Comparison of ENCODE assay signal across 31 cellular contexts in genomic region chr11:61913699-61914395, GRCh38. TPM values are rescaled to one million over a fixed set of nuclear protein-coding genes. Genes with fewer than 3 reads are reported as not detected.
A peak's percentile ranks its signal among the peaks of the same experiment; 100 is the strongest.
DNase-seq lines count a peak whose midpoint lies in the region; ATAC-seq, FAIRE-seq and TF ChIP-seq lines count a peak whose summit lies in the region.
"Had no signal": no experiment of that assay in that cellular context is flagged by ENCODE, and none has a peak within 500 bp of the region (broad histone marks: within the 10 kb centered on the region; RNA-seq: fewer than 3 reads in every experiment).

No MANE protein-coding gene starts in this region.

- no peaks in the 10 kb centered on the region for H3K36me3 ChIP-seq in colonic mucosa
- H3K36me3 ChIP-seq: BLaER1, heart right ventricle, tibial nerve had no signal

- H3K9ac ChIP-seq in colonic mucosa (ENCODE audit: low read depth in 2 of 2, low read length in 2 of 2), result no peak overlapping the region
- H3K9ac ChIP-seq: BLaER1, GM23248 had no signal

- ATAC-seq in omental fat pad (ENCODE audit: low FRiP score) (no peak), HG03460 (IDR thresholded peaks at IDR 0.05; ENCODE audit: unreplicated experiment) (no peak), GM21723 (IDR thresholded peaks at IDR 0.05; ENCODE audit: unreplicated experiment) (no peak)
- ATAC-seq: activated T-cell treated with anti-CD3 and anti-CD28 coated beads, Interleukin-2, amount 50 U/mL, for 72 hours; esophagus mucosa; heart right ventricle had no signal

- no peak overlapping the region for H3K27ac ChIP-seq in colonic mucosa
- H3K27ac ChIP-seq: BLaER1, GM23248, PC-9, VCaP had no signal

- H3K27me3 ChIP-seq in colonic mucosa, result peaks cover 17% of the 10 kb centered on the region
- H3K27me3 ChIP-seq: tibial nerve had no signal

- DNase-seq in 8988T, result peak; percentile 21
- DNase-seq in ELF-1 (ENCODE audit: low read depth, low spot score), result peak; percentile 2
- DNase-seq in colonic mucosa, result peak; percentile 13
- DNase-seq in omental fat pad (ENCODE audit: low spot score), result peak; percentile 20
- DNase-seq in GM12892 (ENCODE audit: insufficient read length), result no peak
- DNase-seq: activated CD4-positive, alpha-beta T cell treated with anti-CD3 and anti-CD28 coated beads, Interleukin-2, amount 50 U/mL, for 1 hour; activated naive CD4-positive, alpha-beta T cell treated with anti-CD3 and anti-CD28 coated beads, Interleukin-2, amount 50 U/mL, for 16 hours; activated T-cell treated with anti-CD3 and anti-CD28 coated beads, Interleukin-2, amount 50 U/mL, for 72 hours; amygdala; cortex of kidney; foreskin fibroblast; GM23248; kidney glomerular epithelial cell; NCI-H1105; NCI-H1930; NCI-H524 treated with DMSO at 0.1 percent for 48 hours; NK-92 treated with Interleukin-12 subunit alpha and Interleukin-12 subunit beta, amount 100 ng/mL, for 24 hours; occipital lobe; PC-9; retina; SHP77; stimulated activated CD4-positive, alpha-beta T cell treated with anti-CD3 and anti-CD28 coated beads, Interleukin-2, amount 100 ng/mL, for 24 hours had no signal

- no peak for TF ChIP-seq CTCF in colonic mucosa (IDR thresholded peaks at IDR 0.05)
- TF ChIP-seq CTCF in omental fat pad (IDR thresholded peaks at IDR 0.05), result no peak

- no peaks in the 10 kb centered on the region for H3K4me1 ChIP-seq in colonic mucosa

- no peaks in the 10 kb centered on the region for H3K9me3 ChIP-seq in colonic mucosa
- H3K9me3 ChIP-seq: BLaER1, heart right ventricle, tibial nerve had no signal

- TF ChIP-seq POLR2A in GM12892 (IDR thresholded peaks at IDR 0.05; ENCODE audit: low read depth, low read length), result no peak

- intact Hi-C loops in colonic mucosa (cut with DNase I), result no loop called here

- no peak overlapping the region for H3K4me3 ChIP-seq in colonic mucosa
- H3K4me3 ChIP-seq: BLaER1, GM23248, heart right ventricle, PC-9, smooth muscle cell had no signal

- no peak for FAIRE-seq in GM12892 (lab: Jason Lieb, UNC)
- FAIRE-seq: bronchial epithelial cell had no signal

RNA-seq across cellular contexts. Expression of gene RAB3IL1, which starts 3.5 kb away (rescaled TPM):
- total RNA-seq in colonic mucosa (1 to 10 TPM; 3.7 to 5.9 TPM), omental fat pad (10 to 100 TPM; 18.5 to 37.8 (median 25.4) TPM)
- polyA plus RNA-seq in GM12892 (2012; ENCODE audit: missing spikeins), result not detected

RNA-seq across cellular contexts. Expression of gene FADS3, which starts 22.5 kb away (rescaled TPM):
- total RNA-seq in colonic mucosa (10 to 100 TPM; 10.4 to 13.3 TPM), omental fat pad (100 to 1,000 TPM; 111 to 285 (median 246) TPM)
- polyA plus RNA-seq in GM12892 (2012; ENCODE audit: missing spikeins), result 3.9 TPM

RNA-seq across cellular contexts. Expression of gene BEST1, which starts 36.3 kb away (rescaled TPM):
- total RNA-seq in colonic mucosa (under 1 TPM; 0.58 to 0.77 TPM), omental fat pad (10 to 100 TPM in 3 of 4 donors, 1 to 10 TPM in 1; 5.8 to 17.0 (median 12.0) TPM)
- polyA plus RNA-seq in GM12892 (2012; ENCODE audit: missing spikeins), result 1.1 TPM

RNA-seq across cellular contexts. Expression of gene FTH1, which starts 53.6 kb away (rescaled TPM):
- total RNA-seq in colonic mucosa (1,000 to 10,000 TPM; 5,286 to 5,395 TPM), omental fat pad (1,000 to 10,000 TPM; 3,477 to 7,075 (median 4,643) TPM)
- 1,700 TPM for polyA plus RNA-seq in GM12892 (2012; ENCODE audit: missing spikeins)

Comparison
In these comparisons a context has a peak if more than half of its experiments do, and no peak if none do; other contexts are left out.
1. RNA of gene FADS3, which starts 22.5 kb away (total RNA-seq): 111 to 285 TPM in omental fat pad; 10.4 to 13.3 TPM in colonic mucosa; every median in the first group is over 4 times any median in the second.